ENCODE assay signal across 18 cellular contexts in the genomic region with DNA sequence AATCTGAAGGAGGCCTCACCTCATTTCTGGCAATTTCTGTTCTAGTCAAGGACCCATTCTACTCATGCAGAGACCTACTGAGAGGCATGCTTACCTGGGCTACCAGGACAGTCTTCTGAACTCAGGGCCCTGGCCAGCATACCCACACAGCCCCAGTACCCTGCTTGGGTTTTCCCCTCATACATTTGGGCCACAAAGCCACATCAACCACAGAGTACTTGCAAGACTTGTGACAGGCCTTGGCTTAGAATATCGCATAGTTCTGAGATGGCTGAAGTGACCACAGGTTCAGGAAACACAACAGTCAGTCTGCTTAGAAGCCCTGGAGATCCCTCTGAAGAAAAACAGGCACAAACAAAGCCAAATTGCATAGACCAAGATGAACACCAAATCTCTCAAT.
"Had no signal": no experiment of that assay in that cellular context is flagged by ENCODE, and none has a peak within 500 bp of the region (broad histone marks: within the 10 kb centered on the region; RNA-seq: fewer than 3 reads in every experiment).

No MANE protein-coding gene starts in this region.

- H3K27ac Mint-ChIP-seq: T-cell had no signal

- H3K9me3 ChIP-seq: MG63, SK-N-SH had no signal

- H3K4me2 ChIP-seq: SK-N-SH had no signal

- H3K9ac ChIP-seq: SK-N-SH had no signal

- DNase-seq: Karpas-422, KBM-7, MG63, NCI-H1048, NCI-H1105, NCI-H1417, NCI-H1436 treated with DMSO at 0.1 percent for 48 hours, NCI-H1694, NCI-H187 treated with DMSO at 0.1 percent for 48 hours, NCI-H2029 treated with DMSO at 0.1 percent for 48 hours, NCI-H2227 treated with DMSO at 0.1 percent for 48 hours, NCI-H526 treated with DMSO at 0.1 percent for 48 hours, NCI-H748 treated with DMSO at 0.1 percent for 48 hours, RPMI8226, SHP77, SK-N-SH, SW 1271, T-cell had no signal

- H3K4me3 Mint-ChIP-seq: T-cell had no signal

- H3K9me2 ChIP-seq: SK-N-SH had no signal

- H3K27me3 ChIP-seq: MG63 had no signal

- H3K36me3 Mint-ChIP-seq: T-cell had no signal

- H3K36me3 ChIP-seq: MG63 had no signal

- ATAC-seq: T-cell had no signal

- H3K4me3 ChIP-seq: MG63 had no signal

- H3K4me1 Mint-ChIP-seq: T-cell had no signal

- H3K27me3 Mint-ChIP-seq: T-cell had no signal
